In the genomic region with DNA sequence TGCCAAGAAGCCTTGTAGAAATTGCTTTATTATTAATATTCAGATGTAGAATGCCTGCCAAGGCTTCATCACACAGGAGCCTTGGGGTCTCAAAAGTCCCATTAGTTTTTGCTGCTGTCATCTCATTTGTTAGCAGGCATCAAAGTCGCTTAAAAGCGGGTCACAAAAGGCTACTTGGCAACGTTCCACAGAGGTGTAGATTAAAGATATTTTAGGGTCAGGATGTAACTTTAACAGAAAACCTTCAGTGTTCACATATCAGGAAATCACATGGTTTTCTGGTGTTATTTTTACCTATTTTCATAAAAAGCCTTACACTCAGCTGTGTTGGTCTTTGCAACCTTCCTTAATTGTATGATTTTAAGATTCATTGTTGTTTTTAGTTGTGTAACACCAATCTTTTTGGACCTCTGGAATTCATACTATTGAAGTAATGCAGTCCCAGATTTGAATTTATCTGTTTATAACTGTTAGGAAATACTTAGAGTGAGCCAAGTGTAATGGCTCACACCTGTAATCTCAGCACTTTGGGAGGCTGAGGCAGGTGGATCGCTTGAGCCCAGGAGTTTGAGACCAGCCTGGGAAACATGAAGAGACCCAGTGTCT, we compare ENCODE assay signal across 2 cellular contexts.
TF ChIP-seq lines count a peak whose summit lies in the region.

No MANE protein-coding gene starts in this region.

TF ChIP-seq in IMR-90, 13 proteins besides CTCF, POLR2A, EP300 and RAD21:
- TF ChIP-seq USF2 (IDR thresholded peaks at IDR 0.05; ENCODE audit: low read depth, low read length): no peak

TF ChIP-seq in GM12878, 131 proteins besides CTCF, POLR2A, EP300 and RAD21:
- TF ChIP-seq GABPA (IDR thresholded peaks at IDR 0.05; ENCODE audit: low read depth) (no peak), ZBED1 (IDR thresholded peaks at IDR 0.05; ENCODE audit: borderline replicate concordance) (no peak), MEF2A (IDR thresholded peaks at IDR 0.05; ENCODE audit: insufficient read depth, low read depth, low read length) (0 out of 2 replicates have a peak, but pooled peaks have one; percentile 19)
- TF ChIP-seq, protein P1, sequence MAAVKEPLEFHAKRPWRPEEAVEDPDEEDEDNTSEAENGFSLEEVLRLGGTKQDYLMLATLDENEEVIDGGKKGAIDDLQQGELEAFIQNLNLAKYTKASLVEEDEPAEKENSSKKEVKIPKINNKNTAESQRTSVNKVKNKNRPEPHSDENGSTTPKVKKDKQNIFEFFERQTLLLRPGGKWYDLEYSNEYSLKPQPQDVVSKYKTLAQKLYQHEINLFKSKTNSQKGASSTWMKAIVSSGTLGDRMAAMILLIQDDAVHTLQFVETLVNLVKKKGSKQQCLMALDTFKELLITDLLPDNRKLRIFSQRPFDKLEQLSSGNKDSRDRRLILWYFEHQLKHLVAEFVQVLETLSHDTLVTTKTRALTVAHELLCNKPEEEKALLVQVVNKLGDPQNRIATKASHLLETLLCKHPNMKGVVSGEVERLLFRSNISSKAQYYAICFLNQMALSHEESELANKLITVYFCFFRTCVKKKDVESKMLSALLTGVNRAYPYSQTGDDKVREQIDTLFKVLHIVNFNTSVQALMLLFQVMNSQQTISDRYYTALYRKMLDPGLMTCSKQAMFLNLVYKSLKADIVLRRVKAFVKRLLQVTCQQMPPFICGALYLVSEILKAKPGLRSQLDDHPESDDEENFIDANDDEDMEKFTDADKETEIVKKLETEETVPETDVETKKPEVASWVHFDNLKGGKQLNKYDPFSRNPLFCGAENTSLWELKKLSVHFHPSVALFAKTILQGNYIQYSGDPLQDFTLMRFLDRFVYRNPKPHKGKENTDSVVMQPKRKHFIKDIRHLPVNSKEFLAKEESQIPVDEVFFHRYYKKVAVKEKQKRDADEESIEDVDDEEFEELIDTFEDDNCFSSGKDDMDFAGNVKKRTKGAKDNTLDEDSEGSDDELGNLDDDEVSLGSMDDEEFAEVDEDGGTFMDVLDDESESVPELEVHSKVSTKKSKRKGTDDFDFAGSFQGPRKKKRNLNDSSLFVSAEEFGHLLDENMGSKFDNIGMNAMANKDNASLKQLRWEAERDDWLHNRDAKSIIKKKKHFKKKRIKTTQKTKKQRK (IDR thresholded peaks at IDR 0.05; ENCODE audit: low read depth, low read length): no peak
